In genomic region chr3:24830230-24831152, GRCh38 we compare ENCODE assay signal across 1 cellular context.
TF ChIP-seq lines count a peak whose summit lies in the region.

No MANE protein-coding gene starts in this region.

TF ChIP-seq in H1, 55 proteins besides CTCF, POLR2A, EP300 and RAD21 (continued from another document):
- no peak for TF ChIP-seq ATF2 (IDR thresholded peaks at IDR 0.05; ENCODE audit: low read length)
- TF ChIP-seq NANOG (IDR thresholded peaks at IDR 0.05; ENCODE audit: insufficient read depth, low read depth, low read length, poor library complexity, severe bottlenecking): no peak
- TF ChIP-seq JUN (IDR thresholded peaks at IDR 0.05; ENCODE audit: low read depth, low read length): no peak
- TF ChIP-seq, protein P1, sequence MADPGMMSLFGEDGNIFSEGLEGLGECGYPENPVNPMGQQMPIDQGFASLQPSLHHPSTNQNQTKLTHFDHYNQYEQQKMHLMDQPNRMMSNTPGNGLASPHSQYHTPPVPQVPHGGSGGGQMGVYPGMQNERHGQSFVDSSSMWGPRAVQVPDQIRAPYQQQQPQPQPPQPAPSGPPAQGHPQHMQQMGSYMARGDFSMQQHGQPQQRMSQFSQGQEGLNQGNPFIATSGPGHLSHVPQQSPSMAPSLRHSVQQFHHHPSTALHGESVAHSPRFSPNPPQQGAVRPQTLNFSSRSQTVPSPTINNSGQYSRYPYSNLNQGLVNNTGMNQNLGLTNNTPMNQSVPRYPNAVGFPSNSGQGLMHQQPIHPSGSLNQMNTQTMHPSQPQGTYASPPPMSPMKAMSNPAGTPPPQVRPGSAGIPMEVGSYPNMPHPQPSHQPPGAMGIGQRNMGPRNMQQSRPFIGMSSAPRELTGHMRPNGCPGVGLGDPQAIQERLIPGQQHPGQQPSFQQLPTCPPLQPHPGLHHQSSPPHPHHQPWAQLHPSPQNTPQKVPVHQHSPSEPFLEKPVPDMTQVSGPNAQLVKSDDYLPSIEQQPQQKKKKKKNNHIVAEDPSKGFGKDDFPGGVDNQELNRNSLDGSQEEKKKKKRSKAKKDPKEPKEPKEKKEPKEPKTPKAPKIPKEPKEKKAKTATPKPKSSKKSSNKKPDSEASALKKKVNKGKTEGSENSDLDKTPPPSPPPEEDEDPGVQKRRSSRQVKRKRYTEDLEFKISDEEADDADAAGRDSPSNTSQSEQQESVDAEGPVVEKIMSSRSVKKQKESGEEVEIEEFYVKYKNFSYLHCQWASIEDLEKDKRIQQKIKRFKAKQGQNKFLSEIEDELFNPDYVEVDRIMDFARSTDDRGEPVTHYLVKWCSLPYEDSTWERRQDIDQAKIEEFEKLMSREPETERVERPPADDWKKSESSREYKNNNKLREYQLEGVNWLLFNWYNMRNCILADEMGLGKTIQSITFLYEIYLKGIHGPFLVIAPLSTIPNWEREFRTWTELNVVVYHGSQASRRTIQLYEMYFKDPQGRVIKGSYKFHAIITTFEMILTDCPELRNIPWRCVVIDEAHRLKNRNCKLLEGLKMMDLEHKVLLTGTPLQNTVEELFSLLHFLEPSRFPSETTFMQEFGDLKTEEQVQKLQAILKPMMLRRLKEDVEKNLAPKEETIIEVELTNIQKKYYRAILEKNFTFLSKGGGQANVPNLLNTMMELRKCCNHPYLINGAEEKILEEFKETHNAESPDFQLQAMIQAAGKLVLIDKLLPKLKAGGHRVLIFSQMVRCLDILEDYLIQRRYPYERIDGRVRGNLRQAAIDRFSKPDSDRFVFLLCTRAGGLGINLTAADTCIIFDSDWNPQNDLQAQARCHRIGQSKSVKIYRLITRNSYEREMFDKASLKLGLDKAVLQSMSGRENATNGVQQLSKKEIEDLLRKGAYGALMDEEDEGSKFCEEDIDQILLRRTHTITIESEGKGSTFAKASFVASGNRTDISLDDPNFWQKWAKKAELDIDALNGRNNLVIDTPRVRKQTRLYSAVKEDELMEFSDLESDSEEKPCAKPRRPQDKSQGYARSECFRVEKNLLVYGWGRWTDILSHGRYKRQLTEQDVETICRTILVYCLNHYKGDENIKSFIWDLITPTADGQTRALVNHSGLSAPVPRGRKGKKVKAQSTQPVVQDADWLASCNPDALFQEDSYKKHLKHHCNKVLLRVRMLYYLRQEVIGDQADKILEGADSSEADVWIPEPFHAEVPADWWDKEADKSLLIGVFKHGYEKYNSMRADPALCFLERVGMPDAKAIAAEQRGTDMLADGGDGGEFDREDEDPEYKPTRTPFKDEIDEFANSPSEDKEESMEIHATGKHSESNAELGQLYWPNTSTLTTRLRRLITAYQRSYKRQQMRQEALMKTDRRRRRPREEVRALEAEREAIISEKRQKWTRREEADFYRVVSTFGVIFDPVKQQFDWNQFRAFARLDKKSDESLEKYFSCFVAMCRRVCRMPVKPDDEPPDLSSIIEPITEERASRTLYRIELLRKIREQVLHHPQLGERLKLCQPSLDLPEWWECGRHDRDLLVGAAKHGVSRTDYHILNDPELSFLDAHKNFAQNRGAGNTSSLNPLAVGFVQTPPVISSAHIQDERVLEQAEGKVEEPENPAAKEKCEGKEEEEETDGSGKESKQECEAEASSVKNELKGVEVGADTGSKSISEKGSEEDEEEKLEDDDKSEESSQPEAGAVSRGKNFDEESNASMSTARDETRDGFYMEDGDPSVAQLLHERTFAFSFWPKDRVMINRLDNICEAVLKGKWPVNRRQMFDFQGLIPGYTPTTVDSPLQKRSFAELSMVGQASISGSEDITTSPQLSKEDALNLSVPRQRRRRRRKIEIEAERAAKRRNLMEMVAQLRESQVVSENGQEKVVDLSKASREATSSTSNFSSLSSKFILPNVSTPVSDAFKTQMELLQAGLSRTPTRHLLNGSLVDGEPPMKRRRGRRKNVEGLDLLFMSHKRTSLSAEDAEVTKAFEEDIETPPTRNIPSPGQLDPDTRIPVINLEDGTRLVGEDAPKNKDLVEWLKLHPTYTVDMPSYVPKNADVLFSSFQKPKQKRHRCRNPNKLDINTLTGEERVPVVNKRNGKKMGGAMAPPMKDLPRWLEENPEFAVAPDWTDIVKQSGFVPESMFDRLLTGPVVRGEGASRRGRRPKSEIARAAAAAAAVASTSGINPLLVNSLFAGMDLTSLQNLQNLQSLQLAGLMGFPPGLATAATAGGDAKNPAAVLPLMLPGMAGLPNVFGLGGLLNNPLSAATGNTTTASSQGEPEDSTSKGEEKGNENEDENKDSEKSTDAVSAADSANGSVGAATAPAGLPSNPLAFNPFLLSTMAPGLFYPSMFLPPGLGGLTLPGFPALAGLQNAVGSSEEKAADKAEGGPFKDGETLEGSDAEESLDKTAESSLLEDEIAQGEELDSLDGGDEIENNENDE (IDR thresholded peaks at IDR 0.05; ENCODE audit: insufficient replicate concordance, low read length): no peak
- no peak for TF ChIP-seq POU5F1 (IDR thresholded peaks at IDR 0.05; ENCODE audit: low read depth, low read length)
- no peak for TF ChIP-seq RBBP5 (IDR thresholded peaks at IDR 0.05; ENCODE audit: borderline replicate concordance, low read depth, low read length)
- TF ChIP-seq RFX5 (IDR thresholded peaks at IDR 0.05; ENCODE audit: borderline replicate concordance, low read depth, low read length): no peak
